Comparison of ENCODE assay signal across 8 cellular contexts in the genomic region with DNA sequence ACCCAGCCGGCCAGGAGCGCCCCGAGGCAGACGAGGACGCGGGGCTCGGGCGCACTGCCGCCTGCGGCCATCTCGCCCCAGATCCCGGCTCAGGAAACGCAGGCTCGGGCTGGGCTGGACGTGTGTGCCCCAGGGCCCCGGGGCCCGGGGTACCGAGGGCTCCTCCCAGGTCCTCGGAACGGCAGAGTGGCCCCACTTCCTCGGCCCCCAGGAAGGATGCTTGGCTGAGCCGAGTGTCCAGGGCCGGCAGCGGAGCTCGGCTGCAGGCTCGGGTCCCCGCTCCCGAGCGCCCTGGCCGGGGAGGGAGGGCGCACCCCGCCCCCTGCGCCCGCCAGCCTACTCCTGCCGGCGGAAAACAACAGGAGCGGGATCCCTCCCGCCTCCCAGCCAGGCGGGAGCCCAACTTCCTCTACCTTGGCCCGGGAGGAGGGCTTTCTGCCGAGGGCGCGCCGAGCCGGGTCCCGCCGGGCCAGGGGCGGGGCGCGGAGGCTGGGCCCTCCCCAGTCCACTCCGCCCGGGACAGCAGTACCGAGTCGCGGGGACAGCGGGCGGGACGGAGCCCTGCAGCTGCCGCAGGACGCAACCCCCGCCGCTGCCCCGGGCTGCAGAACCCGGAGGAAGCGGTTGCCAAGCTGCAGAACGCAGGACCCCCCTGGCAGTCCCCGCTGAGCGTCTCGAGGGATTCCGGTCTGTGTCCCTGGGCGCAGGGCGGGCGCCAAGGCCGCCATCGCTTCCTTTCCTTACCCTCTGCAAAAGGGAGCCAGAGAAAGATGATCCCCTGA. TPM values are rescaled to one million over a fixed set of nuclear protein-coding genes. Genes with fewer than 3 reads are reported as not detected.
DNase-seq lines count a peak whose midpoint lies in the region; FAIRE-seq and TF ChIP-seq lines count a peak whose summit lies in the region.

A gene with protein sequence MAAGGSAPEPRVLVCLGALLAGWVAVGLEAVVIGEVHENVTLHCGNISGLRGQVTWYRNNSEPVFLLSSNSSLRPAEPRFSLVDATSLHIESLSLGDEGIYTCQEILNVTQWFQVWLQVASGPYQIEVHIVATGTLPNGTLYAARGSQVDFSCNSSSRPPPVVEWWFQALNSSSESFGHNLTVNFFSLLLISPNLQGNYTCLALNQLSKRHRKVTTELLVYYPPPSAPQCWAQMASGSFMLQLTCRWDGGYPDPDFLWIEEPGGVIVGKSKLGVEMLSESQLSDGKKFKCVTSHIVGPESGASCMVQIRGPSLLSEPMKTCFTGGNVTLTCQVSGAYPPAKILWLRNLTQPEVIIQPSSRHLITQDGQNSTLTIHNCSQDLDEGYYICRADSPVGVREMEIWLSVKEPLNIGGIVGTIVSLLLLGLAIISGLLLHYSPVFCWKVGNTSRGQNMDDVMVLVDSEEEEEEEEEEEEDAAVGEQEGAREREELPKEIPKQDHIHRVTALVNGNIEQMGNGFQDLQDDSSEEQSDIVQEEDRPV (minus strand): TSS at position 411 of the 782 bp plus-strand sequence. CDS start 340 bp downstream, at position 71.

- no peak for TF ChIP-seq CTCF in KMS-11 (conservative IDR thresholded peaks at IDR 0.05; ENCODE audit: low read depth, low read length)
- no peak; the same call in 1 of the 2 replicates for TF ChIP-seq CTCF in SK-N-SH (IDR thresholded peaks at IDR 0.05)
- TF ChIP-seq CTCF in bronchial epithelial cell (IDR thresholded peaks at IDR 0.05; ENCODE audit: insufficient read depth, low read length, severe bottlenecking) = no peak

- H3F3A ChIP-seq in SK-N-SH (replicated peaks; ENCODE audit: insufficient read depth) = peaks cover 8% of the 10 kb centered on the region

- H3K9me3 ChIP-seq in SK-N-SH = no peaks in the 10 kb centered on the region
- no peaks in the 10 kb centered on the region for H3K9me3 ChIP-seq in iPS-15b (ENCODE audit: control insufficient read depth, insufficient read depth, low read length)

- H3K36me3 ChIP-seq in KMS-11 (ENCODE audit: insufficient read depth) = no peaks in the 10 kb centered on the region
- H3K36me3 ChIP-seq in SK-N-SH (replicated peaks in 1 of 2; ENCODE audit: control insufficient read depth in 1 of 2, insufficient read depth in 2 of 2, low read length in 1 of 2) = peaks cover 0 to 5% of the 10 kb centered on the region in 2 experiments
- no peaks in the 10 kb centered on the region for H3K36me3 ChIP-seq in bronchial epithelial cell (ENCODE audit: control insufficient read depth, insufficient read depth, low read length)
- H3K36me3 ChIP-seq in iPS-15b (ENCODE audit: control insufficient read depth, insufficient read depth, low read length) = peaks cover 8% of the 10 kb centered on the region

- H4K20me1 ChIP-seq in KMS-11 (ENCODE audit: insufficient read depth) (no peaks in the 10 kb centered on the region), SK-N-SH (ENCODE audit: insufficient read depth) (no peaks in the 10 kb centered on the region)

- peak within 1 kb of the TSS; percentile 39; the same call in 1 of the 2 replicates for H3K4me2 ChIP-seq in KMS-11
- H3K4me2 ChIP-seq in SK-N-SH = peak within 1 kb of the TSS; percentile 76

- no peak within 1 kb of the TSS for H3K9ac ChIP-seq in KMS-11
- peak within 1 kb of the TSS; percentile 84 for H3K9ac ChIP-seq in SK-N-SH
- peak within 1 kb of the TSS; percentile 97 for H3K9ac ChIP-seq in iPS-15b (ENCODE audit: low read depth, low read length)

- H2AFZ ChIP-seq in KMS-11 (ENCODE audit: low read depth) (peak within 1 kb of the TSS; percentile 54; the same call in 1 of the 2 replicates), SK-N-SH (ENCODE audit: low read depth) (peak within 1 kb of the TSS; percentile 91)

- no peak for FAIRE-seq in bronchial epithelial cell (lab: Jason Lieb, UNC)

- 0% methylated on average over 6 of the region's 75 CpGs for WGBS in SK-N-SH (ENCODE audit: low lambda C conversion rate)

- CTCF ChIA-PET in SK-N-SH (lab: Yijun Ruan, JAX) = interaction anchor here (0.9 to 1.8 kb wide), 7 partner anchors 16 to 273 kb away, joined by 3 to 5 read pairs (median 3); a partner anchor contains a TSS

- H3K27me3 ChIP-seq in KMS-11 (ENCODE audit: insufficient read depth, low read depth) = no peaks in the 10 kb centered on the region; the same call in 1 of the 2 replicates
- no peaks in the 10 kb centered on the region for H3K27me3 ChIP-seq in SK-N-SH (ENCODE audit: insufficient read depth)
- no peaks in the 10 kb centered on the region for H3K27me3 ChIP-seq in bronchial epithelial cell (ENCODE audit: control insufficient read depth, insufficient read depth, low read length)
- H3K27me3 ChIP-seq in iPS-15b (ENCODE audit: control insufficient read depth, insufficient read depth, low read length) = no peaks in the 10 kb centered on the region

- no peak for TF ChIP-seq RAD21 in SK-N-SH (IDR thresholded peaks at IDR 0.05; ENCODE audit: low read length)

- H3K79me2 ChIP-seq in KMS-11 (ENCODE audit: insufficient read depth, low read depth) = no peaks in the 10 kb centered on the region
- peaks cover 20% of the 10 kb centered on the region for H3K79me2 ChIP-seq in SK-N-SH (ENCODE audit: insufficient read depth)

- H3K4me3 ChIP-seq in KMS-11 (IDR thresholded peaks at IDR 0.05; ENCODE audit: insufficient read depth, low read depth, low read length) (no peak within 1 kb of the TSS), SK-N-SH (ENCODE audit: low read depth in 2 of 2, low read length in 1 of 2) (peak within 1 kb of the TSS; percentile 74 to 79), bronchial epithelial cell (ENCODE audit: low read depth, low read length) (peak within 1 kb of the TSS; percentile 64), iPS-15b (ENCODE audit: low read depth, low read length) (peak within 1 kb of the TSS; percentile 61)

- TF ChIP-seq EP300 in SK-N-SH (IDR thresholded peaks at IDR 0.05; ENCODE audit: borderline replicate concordance in 1 of 2, low read depth in 1 of 2, low read length in 1 of 2) = no peak

- H3K27ac ChIP-seq in KMS-11 (no peak within 1 kb of the TSS), SK-N-SH (ENCODE audit: low read depth in 2 of 2, low read length in 1 of 2) (peak within 1 kb of the TSS; percentile 73 to 84)

- POLR2A ChIA-PET in SK-N-SH (lab: Yijun Ruan, JAX) = interaction anchor here (0.6 to 1.7 kb wide), 5 partner anchors 32 to 43 kb away, joined by 3 to 7 read pairs (median 4); a partner anchor contains a TSS

- no peaks in the 10 kb centered on the region for H3K9me2 ChIP-seq in SK-N-SH

- DNase-seq in SKM-1 treated with dmso at 0.1 percent for 144 hours (lab: John Stamatoyannopoulos, UW; ENCODE audit: unreplicated experiment) = peak; percentile 30
- DNase-seq in SKM-1 (lab: John Stamatoyannopoulos, UW; ENCODE audit: unreplicated experiment) = no peak
- DNase-seq in SK-N-SH = peak; percentile 95
- no peak for DNase-seq in bronchial epithelial cell (ENCODE audit: low read depth)
- peak; percentile 90 for DNase-seq in retina
- DNase-seq in NK-92 (lab: John Stamatoyannopoulos, UW; ENCODE audit: unreplicated experiment) = no peak

- H3K4me1 ChIP-seq in KMS-11 (ENCODE audit: low read depth, poor library complexity, severe bottlenecking) (no peaks in the 10 kb centered on the region), SK-N-SH (ENCODE audit: control insufficient read depth in 1 of 2, insufficient read depth in 2 of 2, low read depth in 1 of 2, low read length in 1 of 2) (peaks cover 0 to 7% of the 10 kb centered on the region in 2 experiments; a peak in 1 of 4 replicates), iPS-15b (ENCODE audit: control insufficient read depth, insufficient read depth, low read length) (peaks cover 8% of the 10 kb centered on the region)

TF ChIP-seq in SK-N-SH, 30 proteins besides CTCF, POLR2A, EP300 and RAD21 (continues in another document):
- TF ChIP-seq GABPA (IDR thresholded peaks at IDR 0.05; ENCODE audit: low read depth) (peak; percentile 49; the same call in 1 of the 2 replicates), TEAD4 (IDR thresholded peaks at IDR 0.05; ENCODE audit: borderline replicate concordance, insufficient read depth) (0 out of 2 replicates have a peak, but pooled peaks have one; percentile 18), MXI1 (IDR thresholded peaks at IDR 0.05; ENCODE audit: low read depth, low read length) (peak; percentile 7; the same call in 1 of the 2 replicates), POLR2AphosphoS5 (IDR thresholded peaks at IDR 0.05; ENCODE audit: low read depth, low read length) (peak; percentile 76; the same call in 1 of the 2 replicates), TCF12 (IDR thresholded peaks at IDR 0.05) (no peak), SIN3A (IDR thresholded peaks at IDR 0.05; ENCODE audit: borderline replicate concordance, low read depth, low read length) (0 out of 2 replicates have a peak, but pooled peaks have one; percentile 30), YY1 (IDR thresholded peaks at IDR 0.05; ENCODE audit: low read depth) (peak; percentile 56)
- TF ChIP-seq, protein P1, sequence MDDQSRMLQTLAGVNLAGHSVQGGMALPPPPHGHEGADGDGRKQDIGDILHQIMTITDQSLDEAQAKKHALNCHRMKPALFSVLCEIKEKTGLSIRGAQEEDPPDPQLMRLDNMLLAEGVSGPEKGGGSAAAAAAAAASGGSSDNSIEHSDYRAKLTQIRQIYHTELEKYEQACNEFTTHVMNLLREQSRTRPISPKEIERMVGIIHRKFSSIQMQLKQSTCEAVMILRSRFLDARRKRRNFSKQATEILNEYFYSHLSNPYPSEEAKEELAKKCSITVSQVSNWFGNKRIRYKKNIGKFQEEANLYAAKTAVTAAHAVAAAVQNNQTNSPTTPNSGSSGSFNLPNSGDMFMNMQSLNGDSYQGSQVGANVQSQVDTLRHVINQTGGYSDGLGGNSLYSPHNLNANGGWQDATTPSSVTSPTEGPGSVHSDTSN (IDR thresholded peaks at IDR 0.05) = 0 out of 2 replicates have a peak, but pooled peaks have one; percentile 2
- TF ChIP-seq, protein P2, sequence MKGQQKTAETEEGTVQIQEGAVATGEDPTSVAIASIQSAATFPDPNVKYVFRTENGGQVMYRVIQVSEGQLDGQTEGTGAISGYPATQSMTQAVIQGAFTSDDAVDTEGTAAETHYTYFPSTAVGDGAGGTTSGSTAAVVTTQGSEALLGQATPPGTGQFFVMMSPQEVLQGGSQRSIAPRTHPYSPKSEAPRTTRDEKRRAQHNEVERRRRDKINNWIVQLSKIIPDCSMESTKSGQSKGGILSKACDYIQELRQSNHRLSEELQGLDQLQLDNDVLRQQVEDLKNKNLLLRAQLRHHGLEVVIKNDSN (IDR thresholded peaks at IDR 0.05; ENCODE audit: borderline replicate concordance, low read depth) = no peak

RNA-seq across cellular contexts. Expression of the gene that starts here (rescaled TPM):
- polyA plus RNA-seq in SK-N-SH (2012; rRNA removed) = 12.5 and 21.2 TPM in 2 replicates
- polyA plus RNA-seq in SK-N-SH (2012; cell fraction: cytosol; rRNA removed) = 9.8 and 10.3 TPM in 2 replicates
- polyA plus RNA-seq in SK-N-SH (2012; cell fraction: nucleus; rRNA removed) = 47.7 and 48.5 TPM in 2 replicates
- total RNA-seq in bronchial epithelial cell = 20.0 and 23.0 TPM in 2 replicates

Comparison
In these comparisons a context has a peak if more than half of its experiments do, and no peak if none do; other contexts are left out.
1. DNase-seq: peak in SKM-1 treated with dmso at 0.1 percent for 144 hours (single experiment), SK-N-SH (single experiment) and retina (single experiment); none in SKM-1 (single experiment), bronchial epithelial cell (single experiment) and NK-92 (single experiment).